27 cellular contexts compared by ENCODE assay signal in genomic region chr13:44063467-44063866, GRCh38.
"Had no signal": no experiment of that assay in that cellular context is flagged by ENCODE, and none has a peak within 500 bp of the region (broad histone marks: within the 10 kb centered on the region; RNA-seq: fewer than 3 reads in every experiment).

No MANE protein-coding gene starts in this region.

- H3K4me1 ChIP-seq: suprapubic skin, upper lobe of left lung, upper lobe of right lung, uterus, vagina had no signal

- H3K9me3 ChIP-seq: stomach, suprapubic skin, testis, thoracic aorta, thyroid gland, tibial artery, tibial nerve, transverse colon, upper lobe of left lung, upper lobe of right lung, uterus, vagina had no signal

- H3K4me1 Mint-ChIP-seq: stimulated activated effector memory CD8-positive, alpha-beta T cell treated with anti-CD3 and anti-CD28 coated beads, Interleukin-12 subunit alpha, Interleukin-12 subunit beta, amount 100 ng/mL, for 72 hours; stimulated activated memory B cell treated with anti-CD40 and anti-IgM and Interleukin-4, amounts not matched to agents 10 μg/mL and 1 μg/mL and 100 μg/mL, for 72 hours; stimulated activated naive B cell treated with anti-CD40 and anti-IgM and Interleukin-4, amounts not matched to agents 10 μg/mL and 1 μg/mL and 100 μg/mL, for 72 hours; stimulated activated naive CD8-positive, alpha-beta T cell treated with anti-CD3 and anti-CD28 coated beads, Interleukin-15, amount 100 ng/mL, for 72 hours had no signal

- H3K4me3 ChIP-seq: stomach, suprapubic skin, testis, thoracic aorta, thyroid gland, tibial artery, tibial nerve, transverse colon, upper lobe of left lung, upper lobe of right lung, uterus, vagina had no signal

- H3K27me3 ChIP-seq: stomach, suprapubic skin, testis, thyroid gland, tibial artery, tibial nerve, transverse colon, upper lobe of left lung, upper lobe of right lung, uterus, vagina had no signal

- H3K27ac ChIP-seq: stomach, suprapubic skin, testis, thoracic aorta, thyroid gland, tibial artery, tibial nerve, transverse colon, upper lobe of left lung, upper lobe of right lung, uterus, vagina had no signal

- ATAC-seq: stimulated activated effector memory CD8-positive, alpha-beta T cell treated with anti-CD3 and anti-CD28 coated beads, Interleukin-12 subunit alpha, Interleukin-12 subunit beta, amount 100 ng/mL, for 72 hours; stimulated activated memory B cell treated with anti-CD40 and anti-IgM and Interleukin-4, amounts not matched to agents 10 μg/mL and 1 μg/mL and 100 μg/mL, for 72 hours; stimulated activated naive B cell treated with anti-CD40 and anti-IgM and Interleukin-4, amounts not matched to agents 10 μg/mL and 1 μg/mL and 100 μg/mL, for 72 hours; stimulated activated naive CD8-positive, alpha-beta T cell treated with anti-CD3 and anti-CD28 coated beads, Interleukin-15, amount 100 ng/mL, for 72 hours; stimulated activated naive CD8-positive, alpha-beta T cell treated with anti-CD3 and anti-CD28 coated beads, Interleukin-15, Interleukin-2, amounts not matched to agents 100 U/mL and 50 U/mL, for 24 hours; upper lobe of right lung had no signal

- H3K36me3 Mint-ChIP-seq: stimulated activated effector memory CD8-positive, alpha-beta T cell treated with anti-CD3 and anti-CD28 coated beads, Interleukin-12 subunit alpha, Interleukin-12 subunit beta, amount 100 ng/mL, for 72 hours; stimulated activated memory B cell treated with anti-CD40 and anti-IgM and Interleukin-4, amounts not matched to agents 10 μg/mL and 1 μg/mL and 100 μg/mL, for 72 hours; stimulated activated naive B cell treated with anti-CD40 and anti-IgM and Interleukin-4, amounts not matched to agents 10 μg/mL and 1 μg/mL and 100 μg/mL, for 72 hours; type B pancreatic cell had no signal

- DNase-seq: stimulated activated CD4-positive, alpha-beta T cell treated with anti-CD3 and anti-CD28 coated beads, Interleukin-2, amount 100 ng/mL, for 48 hours; stimulated activated CD4-positive, alpha-beta T cell treated with anti-CD3 and anti-CD28 coated beads, Interleukin-4, amount 100 ng/mL, for 1 hour; stimulated activated CD4-positive, alpha-beta T cell treated with anti-CD3 and anti-CD28 coated beads, Interleukin-4, amount 100 ng/mL, for 24 hours; stimulated activated CD4-positive, alpha-beta T cell treated with anti-CD3 and anti-CD28 coated beads, Interleukin-4, amount 100 ng/mL, for 4 hours; stimulated activated CD8-positive, alpha-beta memory T cell treated with anti-CD3 and anti-CD28 coated beads, Interleukin-4, amount 100 ng/mL, for 48 hours; stimulated activated naive B cell treated with anti-CD40 and anti-IgM and Interleukin-4, amounts not matched to agents 10 μg/mL and 1 μg/mL and 100 μg/mL, for 72 hours; stimulated activated naive CD4-positive, alpha-beta T cell; stimulated activated naive CD4-positive, alpha-beta T cell treated with Interleukin-2 at 50 U/mL for 16 hours; stimulated activated naive CD8-positive, alpha-beta T cell treated with anti-CD3 and anti-CD28 coated beads, Interleukin-15, amount 100 ng/mL, for 72 hours; stimulated activated naive CD8-positive, alpha-beta T cell treated with anti-CD3 and anti-CD28 coated beads, Interleukin-15, Interleukin-2, amounts not matched to agents 100 U/mL and 50 U/mL, for 24 hours; stomach; substantia nigra; testis; thyroid gland; tibial artery; transverse colon; upper lobe of left lung; upper lobe of right lung; uterus had no signal

- H3K27ac Mint-ChIP-seq: stimulated activated effector memory CD8-positive, alpha-beta T cell treated with anti-CD3 and anti-CD28 coated beads, Interleukin-12 subunit alpha, Interleukin-12 subunit beta, amount 100 ng/mL, for 72 hours; stimulated activated memory B cell treated with anti-CD40 and anti-IgM and Interleukin-4, amounts not matched to agents 10 μg/mL and 1 μg/mL and 100 μg/mL, for 72 hours; stimulated activated naive B cell treated with anti-CD40 and anti-IgM and Interleukin-4, amounts not matched to agents 10 μg/mL and 1 μg/mL and 100 μg/mL, for 72 hours; stimulated activated naive CD8-positive, alpha-beta T cell treated with anti-CD3 and anti-CD28 coated beads, Interleukin-15, amount 100 ng/mL, for 72 hours; stimulated activated naive CD8-positive, alpha-beta T cell treated with anti-CD3 and anti-CD28 coated beads, Interleukin-15, Interleukin-2, amounts not matched to agents 100 ng/mL and 50 ng/mL, for 24 hours; type B pancreatic cell had no signal

- H3K4me3 Mint-ChIP-seq: stimulated activated effector memory CD8-positive, alpha-beta T cell treated with anti-CD3 and anti-CD28 coated beads, Interleukin-12 subunit alpha, Interleukin-12 subunit beta, amount 100 ng/mL, for 72 hours; stimulated activated memory B cell treated with anti-CD40 and anti-IgM and Interleukin-4, amounts not matched to agents 10 μg/mL and 1 μg/mL and 100 μg/mL, for 72 hours; stimulated activated naive B cell treated with anti-CD40 and anti-IgM and Interleukin-4, amounts not matched to agents 10 μg/mL and 1 μg/mL and 100 μg/mL, for 72 hours; stimulated activated naive CD8-positive, alpha-beta T cell treated with anti-CD3 and anti-CD28 coated beads, Interleukin-15, amount 100 ng/mL, for 72 hours; stimulated activated naive CD8-positive, alpha-beta T cell treated with anti-CD3 and anti-CD28 coated beads, Interleukin-15, Interleukin-2, amounts not matched to agents 100 ng/mL and 50 ng/mL, for 24 hours; type B pancreatic cell had no signal

- H3K36me3 ChIP-seq: stomach, suprapubic skin, thoracic aorta, thyroid gland, tibial artery, tibial nerve, transverse colon, upper lobe of left lung, upper lobe of right lung, uterus, vagina had no signal

- H3K9me3 Mint-ChIP-seq: stimulated activated effector memory CD8-positive, alpha-beta T cell treated with anti-CD3 and anti-CD28 coated beads, Interleukin-12 subunit alpha, Interleukin-12 subunit beta, amount 100 ng/mL, for 72 hours; stimulated activated memory B cell treated with anti-CD40 and anti-IgM and Interleukin-4, amounts not matched to agents 10 μg/mL and 1 μg/mL and 100 μg/mL, for 72 hours; stimulated activated naive B cell treated with anti-CD40 and anti-IgM and Interleukin-4, amounts not matched to agents 10 μg/mL and 1 μg/mL and 100 μg/mL, for 72 hours; stimulated activated naive CD8-positive, alpha-beta T cell treated with anti-CD3 and anti-CD28 coated beads, Interleukin-15, Interleukin-2, amounts not matched to agents 100 ng/mL and 50 ng/mL, for 24 hours had no signal
